In genomic region chr10:27247441-27247840, GRCh38 we compare ENCODE assay signal across 27 cellular contexts. TPM values are rescaled to one million over a fixed set of nuclear protein-coding genes. Genes with fewer than 3 reads are reported as not detected.
A peak's percentile ranks its signal among the peaks of the same experiment; 100 is the strongest.
DNase-seq lines count a peak whose midpoint lies in the region; ATAC-seq, FAIRE-seq and TF ChIP-seq lines count a peak whose summit lies in the region.
"Had no signal": no experiment of that assay in that cellular context is flagged by ENCODE, and none has a peak within 500 bp of the region (broad histone marks: within the 10 kb centered on the region; RNA-seq: fewer than 3 reads in every experiment).

No MANE protein-coding gene starts in this region.

- H3K4me1 ChIP-seq in left ventricle myocardium inferior (peaks cover 22% of the 10 kb centered on the region), heart right ventricle (peaks cover 0 to 35% (median 13%) of the 10 kb centered on the region in 9 donors), Karpas-422 (ENCODE audit: low read length) (peaks cover 36% of the 10 kb centered on the region), hepatocyte (ENCODE audit: insufficient read depth) (peaks cover 10% of the 10 kb centered on the region), thyroid gland (peaks cover 0 to 5% of the 10 kb centered on the region in 2 donors), pancreas (no peaks in the 10 kb centered on the region), endodermal cell (ENCODE audit: control insufficient read depth, insufficient read depth, low read length) (no peaks in the 10 kb centered on the region)

- no peak overlapping the region for H3K27ac Mint-ChIP-seq in endodermal cell
- H3K27ac Mint-ChIP-seq: B cell; CD4-positive, alpha-beta T cell; CD8-positive, alpha-beta T cell had no signal

- H3K9me3 Mint-ChIP-seq in endodermal cell, result peaks cover 3% of the 10 kb centered on the region
- H3K9me3 Mint-ChIP-seq: CD4-positive, alpha-beta T cell; CD8-positive, alpha-beta T cell had no signal

- H3K4me2 ChIP-seq in Karpas-422 (ENCODE audit: low read depth, low read length, poor library complexity, severe bottlenecking) (peak overlapping the region; percentile 11), hepatocyte (no peak overlapping the region)
- H3K4me2 ChIP-seq: A549; BLaER1 treated with 17β-estradiol and CSF1 and Interleukin-3, amounts not matched to agents 10 nM and 100 nM had no signal

- H3K27me3 ChIP-seq in left ventricle myocardium inferior (ENCODE audit: low read depth) (no peaks in the 10 kb centered on the region), heart right ventricle (no peaks in the 10 kb centered on the region), Karpas-422 (ENCODE audit: low read length) (no peaks in the 10 kb centered on the region), hepatocyte (no peaks in the 10 kb centered on the region), thyroid gland (no peaks in the 10 kb centered on the region), pancreas (no peaks in the 10 kb centered on the region), endodermal cell (ENCODE audit: control insufficient read depth, insufficient read depth, low read length, poor library complexity, severe bottlenecking) (no peaks in the 10 kb centered on the region)

- no peaks in the 10 kb centered on the region for H3K9me3 ChIP-seq in left ventricle myocardium inferior (replicated peaks)
- no peaks in the 10 kb centered on the region for H3K9me3 ChIP-seq in heart right ventricle
- H3K9me3 ChIP-seq in Karpas-422 (ENCODE audit: low read length), result no peaks in the 10 kb centered on the region
- H3K9me3 ChIP-seq in hepatocyte (ENCODE audit: low read depth), result no peaks in the 10 kb centered on the region
- H3K9me3 ChIP-seq in thyroid gland, result no peaks in the 10 kb centered on the region
- no peaks in the 10 kb centered on the region for H3K9me3 ChIP-seq in pancreas
- no peaks in the 10 kb centered on the region for H3K9me3 ChIP-seq in endodermal cell (ENCODE audit: control insufficient read depth, low read length)
- H3K9me3 ChIP-seq: A549 had no signal

- 61 to 62% methylated on average over 3 of the region's 3 CpGs for WGBS in heart right ventricle, 2 donors
- WGBS in hepatocyte (ENCODE audit: low lambda C conversion rate, missing lambda C conversion rate), result 92% methylated on average over 3 of the region's 3 CpGs
- 43 to 56% methylated on average over 3 of the region's 3 CpGs for WGBS in thyroid gland, 2 donors
- 91 to 94% methylated on average over 3 of the region's 3 CpGs for WGBS in pancreas, 2 donors
- 83 to 96% methylated on average over 3 of the region's 3 CpGs for WGBS in endodermal cell (ENCODE audit: insufficient coverage in 1 of 2, insufficient read length in 1 of 2), 2 experiments

- ATAC-seq in heart right ventricle (no peak), HG03095 (IDR thresholded peaks at IDR 0.05; ENCODE audit: unreplicated experiment) (no peak), pancreas (no peak)
- ATAC-seq: A549; CD8-positive, alpha-beta T cell; GM12878 had no signal

- no peak overlapping the region for H2AFZ ChIP-seq in Karpas-422 (ENCODE audit: low read length)
- no peak overlapping the region for H2AFZ ChIP-seq in hepatocyte

- DNase-seq in left ventricle myocardium inferior (no peak), heart right ventricle (no peak), Karpas-422 (no peak), hepatocyte (ENCODE audit: low spot score) (no peak), thyroid gland (peak; percentile 60 to 75), pancreas (no peak), endodermal cell (no peak)
- DNase-seq: AML-193; CD4-positive, alpha-beta T cell; CD8-positive, alpha-beta T cell; COR-L47; DMS 273 treated with DMSO at 0.1 percent for 48 hours; DMS153; DMS53; DMS79; DND-41; EL; GDM1 had no signal

- TF ChIP-seq POLR2A in thyroid gland (IDR thresholded peaks at IDR 0.05), result no peak

- peak overlapping the region; percentile 53 for H3K27ac ChIP-seq in left ventricle myocardium inferior (replicated peaks)
- no peak overlapping the region for H3K27ac ChIP-seq in heart right ventricle
- H3K27ac ChIP-seq in Karpas-422 (ENCODE audit: low read length), result no peak overlapping the region
- H3K27ac ChIP-seq in hepatocyte, result peak overlapping the region; percentile 52
- H3K27ac ChIP-seq in thyroid gland, result peak overlapping the region in 1 of 3 donors; percentile 17
- H3K27ac ChIP-seq in pancreas, result no peak overlapping the region
- H3K27ac ChIP-seq in endodermal cell (ENCODE audit: low read depth, low read length), result no peak overlapping the region
- H3K27ac ChIP-seq: 22Rv1; A549; BLaER1 treated with 17β-estradiol and CSF1 and Interleukin-3, amounts not matched to agents 10 nM and 100 nM; C4-2B had no signal

- FAIRE-seq in pancreas (lab: Jason Lieb, UNC), result no peak
- FAIRE-seq: A549, GM12878, GM12892, GM18507 had no signal

- H3K79me2 ChIP-seq in Karpas-422 (ENCODE audit: low read length) (peaks cover 8% of the 10 kb centered on the region; the same call in 1 of the 2 replicates), hepatocyte (no peaks in the 10 kb centered on the region)

- peaks cover 8% of the 10 kb centered on the region for H3K36me3 Mint-ChIP-seq in endodermal cell (ENCODE audit: low read depth)

- H3K27me3 Mint-ChIP-seq in endodermal cell (ENCODE audit: insufficient read depth), result peaks cover 16% of the 10 kb centered on the region
- H3K27me3 Mint-ChIP-seq: B cell; CD4-positive, alpha-beta T cell had no signal

- TF ChIP-seq CTCF in left ventricle myocardium inferior (IDR thresholded peaks at IDR 0.05; ENCODE audit: borderline replicate concordance) (no peak), heart right ventricle (IDR thresholded peaks at IDR 0.05) (no peak), hepatocyte (IDR thresholded peaks at IDR 0.05; ENCODE audit: poor library complexity) (no peak), thyroid gland (IDR thresholded peaks at IDR 0.05) (no peak), pancreas (IDR thresholded peaks at IDR 0.05) (no peak), endodermal cell (conservative IDR thresholded peaks at IDR 0.05) (no peak)

- no peak overlapping the region for H3K4me3 Mint-ChIP-seq in endodermal cell
- H3K4me3 Mint-ChIP-seq: B cell; CD4-positive, alpha-beta T cell; CD8-positive, alpha-beta T cell had no signal

- H3K36me3 ChIP-seq in left ventricle myocardium inferior (no peaks in the 10 kb centered on the region), heart right ventricle (no peaks in the 10 kb centered on the region), Karpas-422 (ENCODE audit: insufficient read depth, low read length) (no peaks in the 10 kb centered on the region), hepatocyte (replicated peaks; ENCODE audit: insufficient read depth, low read depth) (no peaks in the 10 kb centered on the region), thyroid gland (no peaks in the 10 kb centered on the region), pancreas (no peaks in the 10 kb centered on the region), endodermal cell (ENCODE audit: control insufficient read depth, insufficient read depth, low read length) (no peaks in the 10 kb centered on the region)
- H3K36me3 ChIP-seq: BLaER1 treated with 17β-estradiol and CSF1 and Interleukin-3, amounts not matched to agents 10 nM and 100 nM had no signal

- H3K9ac ChIP-seq in Karpas-422 (ENCODE audit: low read length) (no peak overlapping the region), endodermal cell (ENCODE audit: extremely low read depth, low read length, poor library complexity, severe bottlenecking) (no peak overlapping the region)
- H3K9ac ChIP-seq: BLaER1 treated with 17β-estradiol and CSF1 and Interleukin-3, amounts not matched to agents 10 nM and 100 nM had no signal

- H3K9me2 ChIP-seq in Karpas-422 (replicated peaks; ENCODE audit: insufficient read depth, low read length), result no peaks in the 10 kb centered on the region
- H3K9me2 ChIP-seq in hepatocyte (replicated peaks; ENCODE audit: insufficient read depth), result no peaks in the 10 kb centered on the region

- H4K20me1 ChIP-seq in Karpas-422 (ENCODE audit: insufficient read depth, low read depth, low read length) (no peaks in the 10 kb centered on the region), hepatocyte (ENCODE audit: insufficient read depth, poor library complexity, severe bottlenecking) (no peaks in the 10 kb centered on the region)
- H4K20me1 ChIP-seq: BLaER1 treated with 17β-estradiol and CSF1 and Interleukin-3, amounts not matched to agents 10 nM and 100 nM had no signal

- H3K4me1 Mint-ChIP-seq in endodermal cell, result peaks cover 5% of the 10 kb centered on the region

- H3K4me3 ChIP-seq in left ventricle myocardium inferior (no peak overlapping the region), heart right ventricle (no peak overlapping the region), Karpas-422 (ENCODE audit: low read length) (no peak overlapping the region), hepatocyte (no peak overlapping the region), thyroid gland (replicated peaks in 1 of 3) (no peak overlapping the region), pancreas (no peak overlapping the region), endodermal cell (ENCODE audit: low read length) (no peak overlapping the region)
- H3K4me3 ChIP-seq: A549; BLaER1 treated with 17β-estradiol and CSF1 and Interleukin-3, amounts not matched to agents 10 nM and 100 nM; GM12878 had no signal

- intact Hi-C loops in left ventricle myocardium inferior (cut with micrococcal nuclease) (no loop called here), heart right ventricle (cut with DNase I) (loop anchor here in 3 of 10 donors (10.0 kb wide), 2 partner anchors 93 to 1287 kb away; partner anchors contain the start of genes MASTL (in 2 of the 3), YME1L1 (in 2 of the 3) and WAC (in 1 of the 3)), thyroid gland (cut with DNase I) (no loop called here), pancreas (cut with DNase I) (no loop called here)

RNA-seq across cellular contexts. Expression of gene ACBD5, which starts 6.8 kb away (rescaled TPM):
- total RNA-seq in left ventricle myocardium inferior, result 64.0 TPM
- 10 to 100 TPM; 60.0 to 93.3 (median 72.8) TPM for total RNA-seq in heart right ventricle
- polyA plus RNA-seq in heart right ventricle, result 10 to 100 TPM; 14.6 to 25.6 TPM
- total RNA-seq in Karpas-422 (2014; rRNA removed; shearing (Covaris generic); ENCODE audit: low replicate concordance), result 18.3 and 18.4 TPM in 2 replicates
- 29.8 and 30.7 TPM in 2 replicates for total RNA-seq in hepatocyte
- 14.2 and 16.2 TPM in 2 replicates for polyA plus RNA-seq in hepatocyte
- 10 to 100 TPM; 36.5 to 43.5 (median 41.2) TPM for total RNA-seq in thyroid gland
- total RNA-seq in pancreas, result 10 to 100 TPM in 3 of 6 donors, 1 to 10 TPM in 3; 7.7 to 14.7 (median 10.2) TPM
- 1 to 10 TPM; 5.2 to 7.4 TPM for polyA plus RNA-seq in pancreas
- 10 to 100 TPM; 13.7 to 20.7 TPM for total RNA-seq in endodermal cell
- polyA plus RNA-seq in endodermal cell (2013, experiment 1 of 2), result 17.3 TPM
- polyA plus RNA-seq in endodermal cell (2013, experiment 2 of 2), result 18.9 TPM

Comparison
In these comparisons a context has a peak if more than half of its experiments do, and no peak if none do; other contexts are left out.
1. H3K27ac ChIP-seq: peak in left ventricle myocardium inferior (single experiment) and hepatocyte (single experiment); none in heart right ventricle (0 of 10), Karpas-422 (single experiment), pancreas (0 of 4) and endodermal cell (single experiment).
2. DNase-seq: peak in thyroid gland (2 of 2); none in left ventricle myocardium inferior (single experiment), heart right ventricle (0 of 2), Karpas-422 (single experiment), hepatocyte (single experiment), pancreas (0 of 6) and endodermal cell (single experiment).